1 cellular context compared by ENCODE assay signal in the genomic region with DNA sequence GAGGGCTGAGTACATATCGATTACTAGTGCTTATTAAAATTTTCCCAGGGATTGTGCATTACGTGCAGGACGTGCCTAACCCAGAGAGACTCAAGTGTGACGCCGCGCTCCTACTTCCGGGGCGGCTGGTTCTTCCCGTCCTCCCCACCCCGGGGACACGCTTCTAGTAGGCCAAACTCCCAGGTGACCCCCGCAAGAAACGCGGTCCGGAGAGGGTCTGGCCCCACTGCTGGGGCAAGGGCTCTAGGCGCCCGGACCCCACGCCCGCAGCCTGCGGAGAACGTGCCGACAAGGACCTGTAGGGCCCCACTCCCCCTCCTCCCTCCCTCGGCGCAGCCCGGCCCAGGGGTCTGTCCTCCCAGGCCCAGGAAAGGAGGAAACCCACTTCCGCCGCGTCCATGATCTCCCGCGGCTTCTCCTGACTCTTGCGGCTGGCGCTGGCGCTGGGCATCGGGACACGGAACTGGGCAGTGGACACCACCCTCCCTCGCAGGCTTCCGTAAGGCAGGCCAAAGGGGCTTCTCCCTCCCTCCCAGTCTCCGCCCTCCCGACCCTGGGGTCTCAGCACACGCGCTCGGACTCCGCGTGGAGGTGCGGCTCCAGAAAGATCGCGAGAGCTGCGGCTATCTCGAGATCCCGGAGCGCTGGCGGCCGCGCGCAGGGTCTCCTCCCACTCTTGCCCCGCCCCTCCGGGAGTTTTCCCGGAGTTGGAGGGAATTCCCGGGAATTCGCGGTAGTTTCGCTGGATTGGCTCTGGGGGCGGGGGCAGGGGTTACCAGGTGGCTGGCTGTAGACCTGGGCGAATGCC.
TF ChIP-seq lines count a peak whose summit lies in the region.

Gene DARS1 (minus strand): TSS at position 609 of the 808 bp plus-strand sequence. CDS start 158 bp downstream, at position 451.

TF ChIP-seq in SK-N-SH, 30 proteins besides CTCF, POLR2A, EP300 and RAD21 (continued from another document):
- TF ChIP-seq MEF2A (IDR thresholded peaks at IDR 0.05; ENCODE audit: borderline replicate concordance, low read depth): no peak
- no peak; the same call in none of the 2 replicates for TF ChIP-seq MXI1 (IDR thresholded peaks at IDR 0.05; ENCODE audit: low read depth, low read length)
- TF ChIP-seq, protein P1, sequence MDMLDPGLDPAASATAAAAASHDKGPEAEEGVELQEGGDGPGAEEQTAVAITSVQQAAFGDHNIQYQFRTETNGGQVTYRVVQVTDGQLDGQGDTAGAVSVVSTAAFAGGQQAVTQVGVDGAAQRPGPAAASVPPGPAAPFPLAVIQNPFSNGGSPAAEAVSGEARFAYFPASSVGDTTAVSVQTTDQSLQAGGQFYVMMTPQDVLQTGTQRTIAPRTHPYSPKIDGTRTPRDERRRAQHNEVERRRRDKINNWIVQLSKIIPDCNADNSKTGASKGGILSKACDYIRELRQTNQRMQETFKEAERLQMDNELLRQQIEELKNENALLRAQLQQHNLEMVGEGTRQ (IDR thresholded peaks at IDR 0.05; ENCODE audit: borderline replicate concordance, low read depth, low read length): no peak
- TF ChIP-seq PBX3 (IDR thresholded peaks at IDR 0.05): no peak
- TF ChIP-seq TCF12 (IDR thresholded peaks at IDR 0.05): no peak; the same call in 1 of the 2 replicates
- peak; percentile 73 for TF ChIP-seq MAX (IDR thresholded peaks at IDR 0.05; ENCODE audit: low read depth)
- TF ChIP-seq, protein P2, sequence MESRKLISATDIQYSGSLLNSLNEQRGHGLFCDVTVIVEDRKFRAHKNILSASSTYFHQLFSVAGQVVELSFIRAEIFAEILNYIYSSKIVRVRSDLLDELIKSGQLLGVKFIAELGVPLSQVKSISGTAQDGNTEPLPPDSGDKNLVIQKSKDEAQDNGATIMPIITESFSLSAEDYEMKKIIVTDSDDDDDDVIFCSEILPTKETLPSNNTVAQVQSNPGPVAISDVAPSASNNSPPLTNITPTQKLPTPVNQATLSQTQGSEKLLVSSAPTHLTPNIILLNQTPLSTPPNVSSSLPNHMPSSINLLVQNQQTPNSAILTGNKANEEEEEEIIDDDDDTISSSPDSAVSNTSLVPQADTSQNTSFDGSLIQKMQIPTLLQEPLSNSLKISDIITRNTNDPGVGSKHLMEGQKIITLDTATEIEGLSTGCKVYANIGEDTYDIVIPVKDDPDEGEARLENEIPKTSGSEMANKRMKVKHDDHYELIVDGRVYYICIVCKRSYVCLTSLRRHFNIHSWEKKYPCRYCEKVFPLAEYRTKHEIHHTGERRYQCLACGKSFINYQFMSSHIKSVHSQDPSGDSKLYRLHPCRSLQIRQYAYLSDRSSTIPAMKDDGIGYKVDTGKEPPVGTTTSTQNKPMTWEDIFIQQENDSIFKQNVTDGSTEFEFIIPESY (IDR thresholded peaks at IDR 0.05; ENCODE audit: borderline replicate concordance, low read depth): peak; percentile 97
